Comparison of ENCODE assay signal across 20 cellular contexts in genomic region chr11:113001709-113002108, GRCh38. TPM values are rescaled to one million over a fixed set of nuclear protein-coding genes. Genes with fewer than 3 reads are reported as not detected.
A peak's percentile ranks its signal among the peaks of the same experiment; 100 is the strongest.
DNase-seq lines count a peak whose midpoint lies in the region; ATAC-seq and TF ChIP-seq lines count a peak whose summit lies in the region.
"Had no signal": no experiment of that assay in that cellular context is flagged by ENCODE, and none has a peak within 500 bp of the region (broad histone marks: within the 10 kb centered on the region; RNA-seq: fewer than 3 reads in every experiment).

No MANE protein-coding gene starts in this region.

- intact Hi-C loops in thyroid gland (cut with DNase I), result no loop called here

- no peaks in the 10 kb centered on the region for H3K9me3 ChIP-seq in thyroid gland
- H3K9me3 ChIP-seq: prostate gland, upper lobe of right lung had no signal

- H3K27me3 ChIP-seq in thyroid gland, result no peaks in the 10 kb centered on the region
- H3K27me3 ChIP-seq: brain microvascular endothelial cell, dorsolateral prefrontal cortex, upper lobe of right lung had no signal

- WGBS in thyroid gland, 2 donors, result 41 to 43% methylated on average over 5 of the region's 5 CpGs

- no peak for TF ChIP-seq POLR2A in thyroid gland (IDR thresholded peaks at IDR 0.05)

- peaks cover 10 to 14% of the 10 kb centered on the region in 2 donors for H3K4me1 ChIP-seq in thyroid gland
- H3K4me1 ChIP-seq: prostate gland, upper lobe of right lung had no signal

- CTCF ChIA-PET in HEK293T (lab: Yijun Ruan, JAX), result no interaction called here

- TF ChIP-seq CTCF in thyroid gland (IDR thresholded peaks at IDR 0.05), result no peak

- no peaks in the 10 kb centered on the region for H3K36me3 ChIP-seq in thyroid gland
- H3K36me3 ChIP-seq: brain microvascular endothelial cell, prostate gland, upper lobe of right lung had no signal

- no peak overlapping the region for H3K4me3 ChIP-seq in thyroid gland (replicated peaks in 1 of 3)
- H3K4me3 ChIP-seq: dorsolateral prefrontal cortex, prostate gland, upper lobe of right lung had no signal

- H3K27ac ChIP-seq in thyroid gland, result no peak overlapping the region
- H3K27ac ChIP-seq: brain microvascular endothelial cell, prostate gland, upper lobe of right lung had no signal

- DNase-seq in NCI-H510A treated with DMSO at 0.1 percent for 48 hours (lab: John Stamatoyannopoulos, UW) (peak; percentile 46), NCI-H510A (lab: John Stamatoyannopoulos, UW) (no peak), NCI-H2081 treated with DMSO at 0.1 percent for 48 hours (lab: John Stamatoyannopoulos, UW) (peak; percentile 77), NCI-H774 (lab: John Stamatoyannopoulos, UW) (peak; percentile 67), thyroid gland (peak; percentile 27 to 32), HEK293T (ENCODE audit: extremely low spot score) (no peak), T-helper 2 cell (no peak)
- DNase-seq: activated CD4-positive, alpha-beta memory T cell treated with anti-CD3 and anti-CD28 coated beads, Interleukin-2, amount 10 ng/mL, durations not matched to agents 7 days and 5 days; activated T-cell treated with anti-CD3 and anti-CD28 coated beads, Interleukin-2, amount 50 U/mL, for 48 hours; brain microvascular endothelial cell; Karpas-422; naive thymus-derived CD8-positive, alpha-beta T cell; NCI-H226; OCI-M1; stimulated activated CD4-positive, alpha-beta T cell treated with anti-CD3 and anti-CD28 coated beads, Interleukin-12 subunit alpha, Interleukin-12 subunit beta, amount 100 ng/mL, for 4 hours; stimulated activated naive CD8-positive, alpha-beta T cell treated with anti-CD3 and anti-CD28 coated beads, Interleukin-15, Interleukin-2, amounts not matched to agents 100 U/mL and 50 U/mL, for 24 hours; upper lobe of right lung had no signal

- POLR2A ChIA-PET in HEK293T (lab: Yijun Ruan, JAX), result interaction anchor here (0.6 kb wide), 1 partner anchor 538 kb away, joined by 3 read pairs; no protein-coding TSS in a partner anchor

- no peak for ATAC-seq in HG02763 (IDR thresholded peaks at IDR 0.05; ENCODE audit: unreplicated experiment)
- ATAC-seq: naive thymus-derived CD8-positive, alpha-beta T cell; stimulated activated naive CD8-positive, alpha-beta T cell treated with anti-CD3 and anti-CD28 coated beads, Interleukin-15, Interleukin-2, amounts not matched to agents 100 U/mL and 50 U/mL, for 24 hours; upper lobe of right lung had no signal

TF ChIP-seq in HEK293T, 16 proteins besides CTCF, POLR2A, EP300 and RAD21:
- TF ChIP-seq FOXA1 (IDR thresholded peaks at IDR 0.05) (no peak), TARDBP (IDR thresholded peaks at IDR 0.05) (no peak), PKNOX1 (IDR thresholded peaks at IDR 0.05) (no peak), ARNT (IDR thresholded peaks at IDR 0.05) (no peak), BHLHE40 (IDR thresholded peaks at IDR 0.05; ENCODE audit: borderline replicate concordance) (no peak)

RNA-seq across cellular contexts. Expression of gene NCAM1, which starts 40.5 kb away (rescaled TPM):
- total RNA-seq in thyroid gland, result 100 to 1,000 TPM in 3 of 4 donors, 10 to 100 TPM in 1; 94.8 to 195 (median 150) TPM

Comparison
In these comparisons a context has a peak if more than half of its experiments do, and no peak if none do; other contexts are left out.
1. DNase-seq: peak in NCI-H510A treated with DMSO at 0.1 percent for 48 hours (single experiment), NCI-H2081 treated with DMSO at 0.1 percent for 48 hours (single experiment), NCI-H774 (single experiment) and thyroid gland (2 of 2); none in NCI-H510A (single experiment), HEK293T (single experiment) and T-helper 2 cell (0 of 5).